In the genomic region with DNA sequence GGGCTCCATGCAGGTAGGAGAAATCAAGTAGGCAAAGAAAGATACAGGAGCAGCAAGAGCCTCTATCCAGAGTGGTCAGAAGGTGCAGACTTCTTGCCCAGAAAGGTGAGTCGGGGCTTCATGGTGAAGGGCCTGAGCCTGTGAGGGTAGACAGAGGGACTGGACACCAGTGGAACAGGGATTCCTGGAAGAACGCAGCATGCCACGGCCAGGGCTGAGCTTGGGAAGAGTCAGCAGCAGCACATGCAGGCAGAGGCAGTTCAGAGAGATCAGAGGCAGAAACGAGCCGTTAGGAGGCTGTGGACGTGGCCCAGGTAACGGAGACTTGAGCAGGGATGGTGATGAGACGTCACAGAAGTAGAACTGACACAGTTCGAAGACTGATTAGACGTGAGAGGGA, we compare ENCODE assay signal across 1 cellular context.
TF ChIP-seq lines count a peak whose summit lies in the region.

No MANE protein-coding gene starts in this region.

TF ChIP-seq in H1, 55 proteins besides CTCF, POLR2A, EP300 and RAD21:
- no peak for TF ChIP-seq BACH1 (IDR thresholded peaks at IDR 0.05; ENCODE audit: low read length)
- TF ChIP-seq CBX5 (IDR thresholded peaks at IDR 0.05; ENCODE audit: low read depth, low read length): no peak
- no peak for TF ChIP-seq TBP (IDR thresholded peaks at IDR 0.05; ENCODE audit: low read depth, low read length)
- no peak for TF ChIP-seq TAF1 (IDR thresholded peaks at IDR 0.05; ENCODE audit: low read depth, low read length)
- TF ChIP-seq, protein P1, sequence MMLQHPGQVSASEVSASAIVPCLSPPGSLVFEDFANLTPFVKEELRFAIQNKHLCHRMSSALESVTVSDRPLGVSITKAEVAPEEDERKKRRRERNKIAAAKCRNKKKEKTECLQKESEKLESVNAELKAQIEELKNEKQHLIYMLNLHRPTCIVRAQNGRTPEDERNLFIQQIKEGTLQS (IDR thresholded peaks at IDR 0.05; ENCODE audit: insufficient read depth, low read depth, low read length): no peak
- TF ChIP-seq BRCA1 (IDR thresholded peaks at IDR 0.05; ENCODE audit: low read depth, low read length): no peak
- no peak for TF ChIP-seq HDAC2 (IDR thresholded peaks at IDR 0.05; ENCODE audit: borderline replicate concordance in 1 of 2, low read depth in 2 of 2, low read length in 2 of 2)
- TF ChIP-seq CEBPB (IDR thresholded peaks at IDR 0.05; ENCODE audit: low read depth, low read length): no peak
- TF ChIP-seq SP4 (IDR thresholded peaks at IDR 0.05; ENCODE audit: low read length): no peak
- TF ChIP-seq, protein P2, sequence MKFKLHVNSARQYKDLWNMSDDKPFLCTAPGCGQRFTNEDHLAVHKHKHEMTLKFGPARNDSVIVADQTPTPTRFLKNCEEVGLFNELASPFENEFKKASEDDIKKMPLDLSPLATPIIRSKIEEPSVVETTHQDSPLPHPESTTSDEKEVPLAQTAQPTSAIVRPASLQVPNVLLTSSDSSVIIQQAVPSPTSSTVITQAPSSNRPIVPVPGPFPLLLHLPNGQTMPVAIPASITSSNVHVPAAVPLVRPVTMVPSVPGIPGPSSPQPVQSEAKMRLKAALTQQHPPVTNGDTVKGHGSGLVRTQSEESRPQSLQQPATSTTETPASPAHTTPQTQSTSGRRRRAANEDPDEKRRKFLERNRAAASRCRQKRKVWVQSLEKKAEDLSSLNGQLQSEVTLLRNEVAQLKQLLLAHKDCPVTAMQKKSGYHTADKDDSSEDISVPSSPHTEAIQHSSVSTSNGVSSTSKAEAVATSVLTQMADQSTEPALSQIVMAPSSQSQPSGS (IDR thresholded peaks at IDR 0.05; ENCODE audit: low read length): no peak
- no peak for TF ChIP-seq SIX5 (IDR thresholded peaks at IDR 0.05; ENCODE audit: low read depth, low read length)
- no peak for TF ChIP-seq MAFK (IDR thresholded peaks at IDR 0.05; ENCODE audit: low read depth, low read length)
- no peak for TF ChIP-seq NRF1 (IDR thresholded peaks at IDR 0.05; ENCODE audit: low read depth, low read length)
- TF ChIP-seq HDAC6 (IDR thresholded peaks at IDR 0.05; ENCODE audit: low read depth, low read length): no peak
- TF ChIP-seq SP1 (IDR thresholded peaks at IDR 0.05; ENCODE audit: low read depth, low read length): no peak
- no peak for TF ChIP-seq RBBP5 (IDR thresholded peaks at IDR 0.05; ENCODE audit: borderline replicate concordance, low read depth, low read length)
- no peak for TF ChIP-seq NANOG (IDR thresholded peaks at IDR 0.05; ENCODE audit: insufficient read depth, low read depth, low read length, poor library complexity, severe bottlenecking)
- TF ChIP-seq EZH2 (IDR thresholded peaks at IDR 0.05; ENCODE audit: low read depth, low read length, severe bottlenecking): no peak
- TF ChIP-seq CREB1 (IDR thresholded peaks at IDR 0.05): no peak
- no peak for TF ChIP-seq POU5F1 (IDR thresholded peaks at IDR 0.05; ENCODE audit: low read depth, low read length)
